1 cellular context compared by ENCODE assay signal in genomic region chr17:1714980-1715802, GRCh38.
TF ChIP-seq lines count a peak whose summit lies in the region.

No MANE protein-coding gene starts in this region.

TF ChIP-seq in HepG2, 621 proteins besides CTCF, POLR2A, EP300 and RAD21 (continued from another document and continues in another):
- TF ChIP-seq BCL3 (CRISPR knock-in tag; IDR thresholded peaks at IDR 0.05) (no peak), FOXK1 (CRISPR knock-in tag; IDR thresholded peaks at IDR 0.05; ENCODE audit: borderline replicate concordance, low read depth) (0 out of 2 replicates have a peak, but pooled peaks have one; percentile 4), HMGXB3 (CRISPR knock-in tag; IDR thresholded peaks at IDR 0.05; ENCODE audit: borderline replicate concordance) (peak; percentile 66; the same call in 1 of the 2 replicates), ZNF441 (CRISPR knock-in tag; IDR thresholded peaks at IDR 0.05; ENCODE audit: borderline replicate concordance) (no peak), CREBL2 (CRISPR knock-in tag; IDR thresholded peaks at IDR 0.05; ENCODE audit: borderline replicate concordance) (no peak), HNF4G (IDR thresholded peaks at IDR 0.05; ENCODE audit: borderline replicate concordance, low read depth, low read length) (no peak), HNF4G (CRISPR knock-in tag; IDR thresholded peaks at IDR 0.05; ENCODE audit: borderline replicate concordance, low read depth) (peak; percentile 10; the same call in 1 of the 2 replicates), ZNF776 (CRISPR knock-in tag; IDR thresholded peaks at IDR 0.05) (no peak), ZFX (CRISPR knock-in tag; IDR thresholded peaks at IDR 0.05; ENCODE audit: low read depth) (peak; percentile 3; the same call in 1 of the 2 replicates), AKAP8 (CRISPR knock-in tag; IDR thresholded peaks at IDR 0.05) (0 out of 2 replicates have a peak, but pooled peaks have one; percentile 3), ZKSCAN8 (CRISPR knock-in tag; IDR thresholded peaks at IDR 0.05; ENCODE audit: borderline replicate concordance) (0 out of 2 replicates have a peak, but pooled peaks have one; percentile 23), REST (IDR thresholded peaks at IDR 0.05; ENCODE audit: borderline replicate concordance in 1 of 2, low read depth in 1 of 2, low read length in 2 of 2) (no peak), FOSL1 (CRISPR knock-in tag; IDR thresholded peaks at IDR 0.05; ENCODE audit: borderline replicate concordance) (no peak), MIER2 (CRISPR knock-in tag; IDR thresholded peaks at IDR 0.05) (no peak), ZFAT (CRISPR knock-in tag; conservative IDR thresholded peaks at IDR 0.05) (no peak), RFX3 (CRISPR knock-in tag; IDR thresholded peaks at IDR 0.05) (no peak), ARID2 (CRISPR knock-in tag; IDR thresholded peaks at IDR 0.05; ENCODE audit: borderline replicate concordance) (0 out of 2 replicates have a peak, but pooled peaks have one; percentile 37), IKZF1 (IDR thresholded peaks at IDR 0.05) (no peak), ZNF430 (CRISPR knock-in tag; IDR thresholded peaks at IDR 0.05) (0 out of 2 replicates have a peak, but pooled peaks have one; percentile 40), FOXP1 (IDR thresholded peaks at IDR 0.05) (no peak), FOXP1 (CRISPR knock-in tag; IDR thresholded peaks at IDR 0.05) (no peak), ZNF432 (CRISPR knock-in tag; IDR thresholded peaks at IDR 0.05; ENCODE audit: borderline replicate concordance) (no peak), IRF2 (CRISPR knock-in tag; IDR thresholded peaks at IDR 0.05) (peak; percentile 50; the same call in 1 of the 2 replicates), NCOA5 (CRISPR knock-in tag; IDR thresholded peaks at IDR 0.05) (no peak), ZNF841 (CRISPR knock-in tag; IDR thresholded peaks at IDR 0.05; ENCODE audit: borderline replicate concordance) (no peak), ZNF17 (CRISPR knock-in tag; IDR thresholded peaks at IDR 0.05) (no peak), ZBTB26 (CRISPR knock-in tag; IDR thresholded peaks at IDR 0.05; ENCODE audit: borderline replicate concordance) (no peak), PHF20 (CRISPR knock-in tag; IDR thresholded peaks at IDR 0.05) (peak; percentile 47; the same call in 1 of the 2 replicates), BRCA1 (CRISPR knock-in tag; IDR thresholded peaks at IDR 0.05) (no peak), XRCC5 (optimal IDR thresholded peaks at IDR 0.05; ENCODE audit: low read length) (no peak), TGIF2 (CRISPR knock-in tag; IDR thresholded peaks at IDR 0.05) (peak; percentile 96), DRAP1 (CRISPR knock-in tag; IDR thresholded peaks at IDR 0.05) (0 out of 2 replicates have a peak, but pooled peaks have one; percentile 54), HOXA5 (CRISPR knock-in tag; IDR thresholded peaks at IDR 0.05) (peak; percentile 39; the same call in 1 of the 2 replicates), USF2 (IDR thresholded peaks at IDR 0.05; ENCODE audit: low read depth, low read length) (no peak), USF2 (CRISPR knock-in tag; IDR thresholded peaks at IDR 0.05; ENCODE audit: borderline replicate concordance) (no peak), ESRRA (CRISPR knock-in tag; IDR thresholded peaks at IDR 0.05; ENCODE audit: low read depth) (peak; percentile 22; the same call in 1 of the 2 replicates), TERF1 (CRISPR knock-in tag; IDR thresholded peaks at IDR 0.05) (no peak), MIER3 (CRISPR knock-in tag; IDR thresholded peaks at IDR 0.05; ENCODE audit: borderline replicate concordance) (0 out of 2 replicates have a peak, but pooled peaks have one; percentile 21), ATF3 (CRISPR knock-in tag; IDR thresholded peaks at IDR 0.05) (peak; percentile 80), ATRX (CRISPR knock-in tag; IDR thresholded peaks at IDR 0.05; ENCODE audit: borderline replicate concordance) (no peak), RXRA (CRISPR knock-in tag; IDR thresholded peaks at IDR 0.05) (peak; percentile 7), JUNB (CRISPR knock-in tag; IDR thresholded peaks at IDR 0.05; ENCODE audit: borderline replicate concordance) (no peak), ZNF598 (CRISPR knock-in tag; IDR thresholded peaks at IDR 0.05; ENCODE audit: borderline replicate concordance) (no peak), POLR2G (IDR thresholded peaks at IDR 0.05; ENCODE audit: low read depth, low read length) (peak; percentile 28; the same call in 1 of the 2 replicates), ZNF577 (CRISPR knock-in tag; IDR thresholded peaks at IDR 0.05; ENCODE audit: borderline replicate concordance, low read depth) (no peak), SETDB1 (CRISPR knock-in tag; IDR thresholded peaks at IDR 0.05; ENCODE audit: borderline replicate concordance) (no peak), GATAD1 (CRISPR knock-in tag; IDR thresholded peaks at IDR 0.05) (peak; percentile 51; the same call in 1 of the 2 replicates), AGO1 (IDR thresholded peaks at IDR 0.05; ENCODE audit: low read depth, low read length, poor library complexity, severe bottlenecking) (peak; percentile 49), NBN (conservative IDR thresholded peaks at IDR 0.05) (no peak), ZSCAN25 (CRISPR knock-in tag; IDR thresholded peaks at IDR 0.05) (peak; percentile 81; the same call in 1 of the 2 replicates), SAFB2 (CRISPR knock-in tag; IDR thresholded peaks at IDR 0.05; ENCODE audit: borderline replicate concordance, low read depth) (no peak), ARNT2 (CRISPR knock-in tag; IDR thresholded peaks at IDR 0.05; ENCODE audit: low read depth) (peak; percentile 74; the same call in 1 of the 2 replicates), SMYD3 (CRISPR knock-in tag; IDR thresholded peaks at IDR 0.05) (no peak), MXD4 (CRISPR knock-in tag; IDR thresholded peaks at IDR 0.05) (peak; percentile 47), ZNF513 (CRISPR knock-in tag; conservative IDR thresholded peaks at IDR 0.05) (no peak)
